24 cellular contexts compared by ENCODE assay signal in the genomic region with DNA sequence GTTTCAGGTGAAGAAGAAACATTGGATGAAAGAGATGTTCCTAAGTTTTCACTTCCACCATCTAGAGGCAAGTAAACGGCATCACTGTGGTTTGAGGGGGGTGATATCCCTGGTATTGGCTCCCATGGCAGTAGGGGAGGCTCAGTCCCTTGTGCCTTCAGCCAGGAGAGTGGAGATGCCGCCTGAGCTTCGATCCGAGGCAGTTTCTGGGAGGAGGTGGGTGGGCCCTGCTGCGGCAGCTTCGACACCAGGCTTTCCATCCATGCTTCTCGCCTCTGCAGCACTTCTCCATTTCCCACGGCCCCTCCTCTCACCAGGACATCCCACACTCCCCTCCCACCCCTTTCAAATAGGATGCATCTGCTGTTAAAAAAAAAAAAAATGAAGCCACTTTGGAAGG.
"Had no signal": no experiment of that assay in that cellular context is flagged by ENCODE, and none has a peak within 500 bp of the region (broad histone marks: within the 10 kb centered on the region; RNA-seq: fewer than 3 reads in every experiment).

No MANE protein-coding gene starts in this region.

- H3K9me3 ChIP-seq: adrenal gland, body of pancreas, mucosa of descending colon, ovary, psoas muscle, testis, transverse colon had no signal

- H3K36me3 ChIP-seq: adrenal gland, heart left ventricle, ovary, transverse colon had no signal

- ATAC-seq: activated CD4-positive, alpha-beta T cell treated with anti-CD3 and anti-CD28 coated beads for 36 hours; activated CD8-positive, alpha-beta memory T cell treated with anti-CD3 and anti-CD28 coated beads, Interleukin-2, amount 10 ng/mL, durations not matched to agents 7 days and 5 days; activated CD8-positive, alpha-beta T cell treated with anti-CD3 and anti-CD28 coated beads, Interleukin-2, amount 10 ng/mL, durations not matched to agents 7 days and 5 days; activated naive CD4-positive, alpha-beta T cell treated with anti-CD3 and anti-CD28 coated beads, Interleukin-2, amount 50 U/mL, for 72 hours; body of pancreas; effector memory CD8-positive, alpha-beta T cell; left colon; mucosa of descending colon; psoas muscle; stimulated activated naive CD8-positive, alpha-beta T cell treated with anti-CD3 and anti-CD28 coated beads, Interleukin-15, Interleukin-2, amounts not matched to agents 100 U/mL and 50 U/mL, for 24 hours had no signal

- H3K4me3 ChIP-seq: adrenal gland, body of pancreas, heart left ventricle, mucosa of descending colon, ovary, psoas muscle, testis, transverse colon had no signal

- H3K4me1 ChIP-seq: body of pancreas, psoas muscle, testis, transverse colon had no signal

- H3K27me3 ChIP-seq: adrenal gland, body of pancreas, heart left ventricle, ovary, testis, transverse colon had no signal

- H3K27ac ChIP-seq: adrenal gland, body of pancreas, heart left ventricle, ovary, psoas muscle, testis, transverse colon had no signal

- DNase-seq: activated CD4-positive, alpha-beta T cell treated with anti-CD3 and anti-CD28 coated beads for 36 hours; activated CD4-positive, CD25-positive, alpha-beta regulatory T cell; activated CD8-positive, alpha-beta memory T cell treated with anti-CD3 and anti-CD28 coated beads, Interleukin-2, amount 10 ng/mL, durations not matched to agents 7 days and 5 days; activated CD8-positive, alpha-beta T cell treated with anti-CD3 and anti-CD28 coated beads, Interleukin-2, amount 10 ng/mL, durations not matched to agents 7 days and 5 days; activated T-cell treated with anti-CD3 and anti-CD28 coated beads, Interleukin-2, amount 50 U/mL, for 48 hours; body of pancreas; cortex of kidney; effector memory CD8-positive, alpha-beta T cell; heart left ventricle; hypothalamus; immature natural killer cell; kidney; left colon; mucosa of descending colon; nephron progenitor cell; psoas muscle; stimulated activated CD4-positive, alpha-beta T cell treated with anti-CD3 and anti-CD28 coated beads, Interleukin-4, amount 100 ng/mL, for 1 hour; stimulated activated naive CD8-positive, alpha-beta T cell treated with anti-CD3 and anti-CD28 coated beads, Interleukin-15, Interleukin-2, amounts not matched to agents 100 U/mL and 50 U/mL, for 24 hours; T-helper 1 cell; testis; transverse colon had no signal
